17 cellular contexts compared by ENCODE assay signal in genomic region chr11:95767498-95767897, GRCh38. TPM values are rescaled to one million over a fixed set of nuclear protein-coding genes. Genes with fewer than 3 reads are reported as not detected.
DNase-seq lines count a peak whose midpoint lies in the region; ATAC-seq and TF ChIP-seq lines count a peak whose summit lies in the region.
"Had no signal": no experiment of that assay in that cellular context is flagged by ENCODE, and none has a peak within 500 bp of the region (broad histone marks: within the 10 kb centered on the region; RNA-seq: fewer than 3 reads in every experiment).

No MANE protein-coding gene starts in this region.

- H3K27me3 Mint-ChIP-seq in CD4-positive, alpha-beta T cell: no peaks in the 10 kb centered on the region
- H3K27me3 Mint-ChIP-seq in T-helper 2 cell treated with Interferon-gamma antibody and Interleukin-4, amounts not matched to agents 5 μg/mL and 100 μg/mL, for 36 hours (ENCODE audit: low read depth): no peaks in the 10 kb centered on the region
- H3K27me3 Mint-ChIP-seq: activated CD8-positive, alpha-beta memory T cell treated with anti-CD3 and anti-CD28 coated beads, Interleukin-2, amount 10 ng/mL, durations not matched to agents 7 days and 5 days had no signal

- intact Hi-C loops in CD4-positive, alpha-beta T cell (cut with DNase I, micrococcal nuclease): loop anchor here in 1 of 2 experiments (5.0 to 10.0 kb wide), 3 partner anchors 793 to 1250 kb away; partner anchors contain the start of genes CWC15 and KDM4D

- POLR2A ChIA-PET in CD4-positive, alpha-beta T cell (lab: Charles Lee): interaction anchor here (1.1 to 2.5 kb wide), 4 partner anchors 22 to 700 kb away, joined by 4 to 13 read pairs (median 6); partner anchors contain the start of genes CCDC82, CEP57, FAM76B and JRKL

- H3K27me3 ChIP-seq in CD4-positive, alpha-beta T cell (ENCODE audit: control insufficient read depth, insufficient read depth, low read length): no peaks in the 10 kb centered on the region
- H3K27me3 ChIP-seq: SJSA1 had no signal

- no peaks in the 10 kb centered on the region for H3K9me3 Mint-ChIP-seq in CD4-positive, alpha-beta T cell
- H3K9me3 Mint-ChIP-seq in T-helper 2 cell treated with Interferon-gamma antibody and Interleukin-4, amounts not matched to agents 5 μg/mL and 100 μg/mL, for 36 hours: no peaks in the 10 kb centered on the region
- H3K9me3 Mint-ChIP-seq: activated naive CD4-positive, alpha-beta T cell treated with anti-CD3 and anti-CD28 coated beads, Interleukin-2, amount 50 U/mL, for 72 hours had no signal

- no peak overlapping the region for H3K4me3 ChIP-seq in choroid plexus epithelial cell (ENCODE audit: low read depth, low read length)
- H3K4me3 ChIP-seq: SJSA1, skin epidermis had no signal

- H3K9me3 ChIP-seq in CD4-positive, alpha-beta T cell (ENCODE audit: control insufficient read depth, low read length): no peaks in the 10 kb centered on the region
- H3K9me3 ChIP-seq: SJSA1 had no signal

- no peaks in the 10 kb centered on the region for H3K4me1 Mint-ChIP-seq in CD4-positive, alpha-beta T cell (ENCODE audit: low read depth)
- H3K4me1 Mint-ChIP-seq in T-helper 2 cell treated with Interferon-gamma antibody and Interleukin-4, amounts not matched to agents 5 μg/mL and 100 μg/mL, for 36 hours (ENCODE audit: low read depth): peaks cover 3% of the 10 kb centered on the region

- ATAC-seq in CD4-positive, alpha-beta T cell (ENCODE audit: poor library complexity): no peak
- peak; percentile 64 for ATAC-seq in omental fat pad (ENCODE audit: low FRiP score)
- ATAC-seq in HG02798 (IDR thresholded peaks at IDR 0.05; ENCODE audit: poor library complexity, unreplicated experiment): no peak
- ATAC-seq: activated CD8-positive, alpha-beta memory T cell treated with anti-CD3 and anti-CD28 coated beads, Interleukin-2, amount 10 ng/mL, durations not matched to agents 7 days and 5 days; activated naive CD4-positive, alpha-beta T cell treated with anti-CD3 and anti-CD28 coated beads, Interleukin-2, amount 50 U/mL, for 72 hours had no signal

- no peak overlapping the region for H3K4me3 Mint-ChIP-seq in CD4-positive, alpha-beta T cell
- H3K4me3 Mint-ChIP-seq in T-helper 2 cell treated with Interferon-gamma antibody and Interleukin-4, amounts not matched to agents 5 μg/mL and 100 μg/mL, for 36 hours: no peak overlapping the region
- H3K4me3 Mint-ChIP-seq: activated CD8-positive, alpha-beta memory T cell treated with anti-CD3 and anti-CD28 coated beads, Interleukin-2, amount 10 ng/mL, durations not matched to agents 7 days and 5 days had no signal

- CTCF ChIA-PET in CD4-positive, alpha-beta T cell (lab: Charles Lee): interaction anchor here (1.1 kb wide), 1 partner anchor 615 kb away, joined by 3 read pairs; no protein-coding TSS in a partner anchor

- H3K27ac Mint-ChIP-seq in CD4-positive, alpha-beta T cell: peak overlapping the region; percentile 1
- H3K27ac Mint-ChIP-seq in T-helper 2 cell treated with Interferon-gamma antibody and Interleukin-4, amounts not matched to agents 5 μg/mL and 100 μg/mL, for 36 hours: no peak overlapping the region
- H3K27ac Mint-ChIP-seq: activated CD8-positive, alpha-beta memory T cell treated with anti-CD3 and anti-CD28 coated beads, Interleukin-2, amount 10 ng/mL, durations not matched to agents 7 days and 5 days had no signal

- peaks cover 31% of the 10 kb centered on the region for H3K36me3 Mint-ChIP-seq in CD4-positive, alpha-beta T cell (ENCODE audit: low read depth)
- peaks cover 11% of the 10 kb centered on the region for H3K36me3 Mint-ChIP-seq in T-helper 2 cell treated with Interferon-gamma antibody and Interleukin-4, amounts not matched to agents 5 μg/mL and 100 μg/mL, for 36 hours (ENCODE audit: low read depth)

- TF ChIP-seq CTCF in CD4-positive, alpha-beta T cell (IDR thresholded peaks at IDR 0.05): no peak
- TF ChIP-seq CTCF in choroid plexus epithelial cell (conservative IDR thresholded peaks at IDR 0.05; ENCODE audit: low read depth, low read length): no peak
- TF ChIP-seq CTCF in omental fat pad (IDR thresholded peaks at IDR 0.05): no peak

- H3K27ac ChIP-seq in CD4-positive, alpha-beta T cell (ENCODE audit: low read depth, low read length): no peak overlapping the region
- H3K27ac ChIP-seq: SJSA1, skin epidermis, VCaP had no signal

- no peak for DNase-seq in CD4-positive, alpha-beta T cell
- DNase-seq in LHCN-M2 (ENCODE audit: low read depth) (peak; percentile 57), choroid plexus epithelial cell (ENCODE audit: low read depth) (peak; percentile 79), omental fat pad (ENCODE audit: low spot score) (no peak), cerebellar cortex (ENCODE audit: low spot score) (no peak), amniotic stem cell (lab: John Stamatoyannopoulos, UW) (no peak)
- no peak for DNase-seq in T-helper 2 cell treated with Interferon-gamma antibody and Interleukin-4, amounts not matched to agents 5 μg/mL and 100 μg/mL, for 36 hours (ENCODE audit: low spot score)
- DNase-seq: activated CD8-positive, alpha-beta memory T cell treated with anti-CD3 and anti-CD28 coated beads, Interleukin-2, amount 10 ng/mL, durations not matched to agents 7 days and 5 days; glutamatergic neuron; left cardiac atrium; NCI-H1436 treated with DMSO at 0.1 percent for 48 hours; NCI-H774 had no signal

RNA-seq across cellular contexts. Expression of gene FAM76B, which starts 22.1 kb away (rescaled TPM):
- total RNA-seq in CD4-positive, alpha-beta T cell: 100 to 1,000 TPM in 1 of 2 experiments, 10 to 100 TPM in 1; 95.1 to 101 TPM
- total RNA-seq in LHCN-M2 (2014; rRNA removed) (16.4 and 22.0 TPM in 2 replicates), omental fat pad (10 to 100 TPM; 16.5 to 40.0 (median 25.3) TPM)
- polyA plus RNA-seq in LHCN-M2 (2012): 2.7 TPM

RNA-seq across cellular contexts. Expression of gene CEP57, which starts 22.8 kb away (rescaled TPM):
- 10 to 100 TPM; 43.5 to 46.6 TPM for total RNA-seq in CD4-positive, alpha-beta T cell
- total RNA-seq in LHCN-M2 (2014; rRNA removed) (42.6 and 49.7 TPM in 2 replicates), omental fat pad (10 to 100 TPM; 17.8 to 38.9 (median 30.4) TPM)
- polyA plus RNA-seq in LHCN-M2 (2012): 11.6 TPM

Comparison
In these comparisons a context has a peak if more than half of its experiments do, and no peak if none do; other contexts are left out.
1. DNase-seq: peak in LHCN-M2 (single experiment) and choroid plexus epithelial cell (single experiment); none in CD4-positive, alpha-beta T cell (0 of 10), omental fat pad (single experiment), T-helper 2 cell treated with Interferon-gamma antibody and Interleukin-4, amounts not matched to agents 5 μg/mL and 100 μg/mL, for 36 hours (single experiment), cerebellar cortex (single experiment) and amniotic stem cell (single experiment).